In the genomic region with DNA sequence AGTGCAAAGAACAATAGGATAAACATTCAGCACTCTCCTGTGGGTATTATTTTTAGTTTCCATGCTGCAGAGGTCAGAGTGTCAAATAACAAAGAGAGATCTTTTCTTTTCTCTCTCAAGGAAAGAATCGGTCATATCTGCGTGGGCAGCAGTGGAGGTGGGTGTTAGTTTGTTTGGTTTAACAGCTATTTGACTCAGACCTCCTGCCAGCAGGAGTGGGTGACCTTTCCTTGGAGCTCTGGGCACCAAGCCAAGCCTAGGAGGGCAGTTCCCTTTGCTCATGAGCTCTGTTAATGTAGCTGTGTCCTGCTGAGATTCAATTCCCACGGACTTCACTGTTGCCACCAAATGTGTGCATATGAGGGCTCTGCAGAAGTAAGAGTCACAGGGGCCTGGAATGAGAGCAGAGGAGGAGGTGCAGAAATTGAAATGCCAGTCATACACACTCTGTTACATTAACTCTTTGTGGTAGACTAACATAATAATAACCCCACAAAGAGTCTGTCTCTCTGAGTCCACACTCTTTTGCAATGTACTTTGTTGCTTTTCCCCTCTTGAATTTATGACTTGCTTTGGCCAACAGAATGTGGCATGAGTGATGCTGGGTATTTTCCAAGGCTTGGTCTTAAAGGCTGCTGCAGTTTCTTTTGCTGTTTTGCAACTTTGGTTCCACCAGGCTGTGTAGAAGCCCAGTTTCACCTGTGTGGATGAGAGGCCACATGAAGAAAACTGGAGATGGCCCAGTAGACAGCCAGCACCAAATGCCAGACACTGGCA, we compare ENCODE assay signal across 8 cellular contexts.
DNase-seq lines count a peak whose midpoint lies in the region; ATAC-seq and TF ChIP-seq lines count a peak whose summit lies in the region.

No MANE protein-coding gene starts in this region.

- ATAC-seq in HG02610 (IDR thresholded peaks at IDR 0.05; ENCODE audit: unreplicated experiment): no peak
- no peak for ATAC-seq in GM21367 (IDR thresholded peaks at IDR 0.05; ENCODE audit: unreplicated experiment)

- no peak for TF ChIP-seq CTCF in AG10803 (conservative IDR thresholded peaks at IDR 0.05; ENCODE audit: low read length)

- H3K4me3 ChIP-seq in AG10803 (ENCODE audit: low read length): no peak overlapping the region

- DNase-seq in AG10803 (ENCODE audit: low read depth) (peak; percentile 43), LoVo (ENCODE audit: low spot score) (peak; percentile 82), activated T-cell treated with anti-CD3 and anti-CD28 coated beads for 4 hours (peak; percentile 27), iris pigment epithelial cell (ENCODE audit: low read depth) (peak; percentile 83), AML-193 (lab: John Stamatoyannopoulos, UW) (no peak)
- DNase-seq in stimulated activated CD8-positive, alpha-beta memory T cell treated with anti-CD3 and anti-CD28 coated beads, Interleukin-4, amount 100 ng/mL, for 48 hours: peak; percentile 82

Comparison
In these comparisons a context has a peak if more than half of its experiments do, and no peak if none do; other contexts are left out.
1. DNase-seq: peak in AG10803 (single experiment), LoVo (single experiment), activated T-cell treated with anti-CD3 and anti-CD28 coated beads for 4 hours (single experiment), iris pigment epithelial cell (single experiment) and stimulated activated CD8-positive, alpha-beta memory T cell treated with anti-CD3 and anti-CD28 coated beads, Interleukin-4, amount 100 ng/mL, for 48 hours (single experiment); none in AML-193 (0 of 2).